Comparison of ENCODE assay signal across 29 cellular contexts in the genomic region with DNA sequence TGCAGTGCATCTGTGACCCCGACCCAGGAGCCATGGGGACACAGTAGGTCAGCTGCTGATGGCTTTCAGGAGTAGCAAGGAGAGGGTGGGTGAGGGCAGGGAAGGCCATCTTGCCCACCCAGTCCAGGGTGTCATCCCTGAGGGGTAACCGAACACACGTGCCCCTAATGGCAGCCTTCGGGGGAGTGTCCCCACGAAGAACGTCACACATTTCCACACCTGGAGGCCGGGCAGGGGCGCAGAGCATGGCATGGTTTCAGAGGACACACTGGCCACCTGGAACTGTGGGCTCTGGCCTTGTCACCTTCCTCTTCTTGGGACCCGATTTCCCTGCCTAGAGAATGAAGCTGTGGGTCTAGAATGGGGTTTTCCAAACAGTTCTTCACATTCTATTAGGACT. TPM values are rescaled to one million over a fixed set of nuclear protein-coding genes. Genes with fewer than 3 reads are reported as not detected.
"Had no signal": no experiment of that assay in that cellular context is flagged by ENCODE, and none has a peak within 500 bp of the region (broad histone marks: within the 10 kb centered on the region; RNA-seq: fewer than 3 reads in every experiment).

No MANE protein-coding gene starts in this region.

- H3K9me3 ChIP-seq: left lung, lower lobe of right lung, neutrophil, ovary, right atrium auricular region, right lobe of liver, tibial nerve, vagina had no signal

- H3K4me2 ChIP-seq: neural progenitor cell, smooth muscle cell had no signal

- H3K4me3 ChIP-seq: left lung, lower lobe of right lung, neural progenitor cell, ovary, right atrium auricular region, right lobe of liver, smooth muscle cell, tibial nerve, vagina had no signal

- H2AFZ ChIP-seq: neural progenitor cell had no signal

- H3K4me1 ChIP-seq: left lung, lower lobe of right lung, neural progenitor cell, right atrium auricular region, right lobe of liver, vagina had no signal

- H3K9me3 Mint-ChIP-seq: immature natural killer cell; naive thymus-derived CD8-positive, alpha-beta T cell; nephron; neural progenitor cell; stimulated activated naive CD8-positive, alpha-beta T cell treated with anti-CD3 and anti-CD28 coated beads, Interleukin-15, Interleukin-2, amounts not matched to agents 100 ng/mL and 50 ng/mL, for 24 hours; type B pancreatic cell had no signal

- DNase-seq: hypothalamus; immature natural killer cell; kidney; left colon; left lung; lower lobe of right lung; mammary epithelial cell; mesenchymal stem cell; naive thymus-derived CD8-positive, alpha-beta T cell; occipital lobe; ovary; stimulated activated CD4-positive, alpha-beta T cell treated with anti-CD3 and anti-CD28 coated beads, Interleukin-1b, Interleukin-23, amount 100 ng/mL, for 48 hours; stimulated activated CD4-positive, alpha-beta T cell treated with anti-CD3 and anti-CD28 coated beads, Interleukin-4, amount 100 ng/mL, for 1 hour; stimulated activated naive CD4-positive, alpha-beta T cell; substantia nigra had no signal

- H3K36me3 ChIP-seq: neural progenitor cell, ovary, right atrium auricular region, right lobe of liver had no signal

- H3K4me1 Mint-ChIP-seq: immature natural killer cell, nephron, neural progenitor cell had no signal

- H3K27me3 Mint-ChIP-seq: naive thymus-derived CD8-positive, alpha-beta T cell; progenitor cell of endocrine pancreas; stimulated activated naive CD8-positive, alpha-beta T cell treated with anti-CD3 and anti-CD28 coated beads, Interleukin-15, Interleukin-2, amounts not matched to agents 100 ng/mL and 50 ng/mL, for 24 hours; type B pancreatic cell had no signal

- H3K27ac Mint-ChIP-seq: immature natural killer cell; naive thymus-derived CD8-positive, alpha-beta T cell; nephron; neural progenitor cell; progenitor cell of endocrine pancreas; stimulated activated naive CD8-positive, alpha-beta T cell treated with anti-CD3 and anti-CD28 coated beads, Interleukin-15, Interleukin-2, amounts not matched to agents 100 ng/mL and 50 ng/mL, for 24 hours; type B pancreatic cell had no signal

- H3K4me3 Mint-ChIP-seq: immature natural killer cell; naive thymus-derived CD8-positive, alpha-beta T cell; nephron; neural progenitor cell; stimulated activated naive CD8-positive, alpha-beta T cell treated with anti-CD3 and anti-CD28 coated beads, Interleukin-15, Interleukin-2, amounts not matched to agents 100 ng/mL and 50 ng/mL, for 24 hours; type B pancreatic cell had no signal

- ATAC-seq: left colon; left lung; lower lobe of right lung; naive thymus-derived CD8-positive, alpha-beta T cell; right lobe of liver had no signal

- H3K27me3 ChIP-seq: left lung, neural progenitor cell, neutrophil, ovary, right atrium auricular region, right lobe of liver, tibial nerve, vagina had no signal

- H3K27ac ChIP-seq: left lung, lower lobe of right lung, neural progenitor cell, neutrophil, ovary, right atrium auricular region, right lobe of liver, vagina had no signal

RNA-seq across cellular contexts. Expression of gene BAIAP2L2, which starts 19.4 kb away (rescaled TPM):
- total RNA-seq: occipital lobe, skeletal muscle tissue, vagina had no signal
- polyA plus RNA-seq: naive thymus-derived CD8-positive, alpha-beta T cell had no signal

RNA-seq across cellular contexts. Expression of gene SLC16A8, which starts 45.9 kb away (rescaled TPM):
- total RNA-seq: left colon; liver; mammary epithelial cell; naive thymus-derived CD8-positive, alpha-beta T cell; renal cortical epithelial cell; right lobe of liver; smooth muscle cell had no signal
- polyA plus RNA-seq: mammary epithelial cell; naive thymus-derived CD8-positive, alpha-beta T cell had no signal
